In the genomic region with DNA sequence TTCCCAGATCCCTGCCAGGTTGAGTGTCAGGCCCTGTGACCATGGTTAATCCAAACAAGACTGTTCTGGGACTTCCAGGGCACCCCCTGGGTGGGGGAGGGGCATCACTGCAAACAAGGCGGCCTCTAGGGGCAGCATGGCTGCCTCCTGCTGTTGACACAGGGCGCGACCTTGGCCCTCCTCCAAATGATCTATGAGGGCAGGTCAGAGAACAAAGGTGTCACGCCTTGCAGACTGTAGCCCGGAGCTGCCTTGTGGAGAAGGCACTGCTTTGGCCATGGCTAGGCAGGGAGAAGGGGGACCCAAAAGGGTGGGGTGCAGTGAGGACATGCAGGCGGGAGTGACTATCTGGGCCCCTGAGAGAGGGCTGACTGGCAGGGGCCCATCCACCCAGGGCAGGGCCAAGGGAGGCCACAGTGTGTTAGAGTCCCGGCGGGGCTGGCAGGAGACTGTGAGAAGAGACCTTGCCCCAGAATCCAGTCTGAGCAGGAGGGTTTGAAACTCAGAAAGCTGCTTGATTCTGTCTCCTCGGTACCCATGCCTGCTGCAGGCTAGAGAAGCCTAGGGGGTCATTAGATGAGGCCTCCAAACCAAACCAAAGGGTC, we compare ENCODE assay signal across 11 cellular contexts. TPM values are rescaled to one million over a fixed set of nuclear protein-coding genes. Genes with fewer than 3 reads are reported as not detected.
DNase-seq lines count a peak whose midpoint lies in the region; ATAC-seq, FAIRE-seq and TF ChIP-seq lines count a peak whose summit lies in the region.
"Had no signal": no experiment of that assay in that cellular context is flagged by ENCODE, and none has a peak within 500 bp of the region (broad histone marks: within the 10 kb centered on the region; RNA-seq: fewer than 3 reads in every experiment).

No MANE protein-coding gene starts in this region.

- no peak overlapping the region for H3K4me2 ChIP-seq in SU-DHL-6 (ENCODE audit: low read depth, low read length, poor library complexity, severe bottlenecking)

- H3K36me3 ChIP-seq in H7 (replicated peaks; ENCODE audit: control insufficient read depth, insufficient read depth, low read length) (no peaks in the 10 kb centered on the region), SU-DHL-6 (ENCODE audit: low read length) (no peaks in the 10 kb centered on the region)
- H3K36me3 ChIP-seq: lower lobe of right lung had no signal

- H3K79me2 ChIP-seq in SU-DHL-6 (ENCODE audit: insufficient read depth, low read length): no peaks in the 10 kb centered on the region

- DNase-seq in DMS153 treated with DMSO at 0.1 percent for 48 hours (lab: John Stamatoyannopoulos, UW; ENCODE audit: unreplicated experiment) (peak; percentile 16), H7 (peak; percentile 82), left lobe of liver (ENCODE audit: low spot score) (peak; percentile 97), occipital lobe (lab: John Stamatoyannopoulos, UW) (no peak), H54 (ENCODE audit: insufficient read length, low spot score) (no peak)
- DNase-seq: lower lobe of right lung, NCI-H226 had no signal

- H3K9me2 ChIP-seq in SU-DHL-6 (replicated peaks; ENCODE audit: insufficient read depth, low read length): no peaks in the 10 kb centered on the region

- no peak overlapping the region for H3K9ac ChIP-seq in SU-DHL-6 (ENCODE audit: low read length)

- TF ChIP-seq CTCF in SU-DHL-6 (IDR thresholded peaks at IDR 0.05; ENCODE audit: insufficient read depth, low read length, poor library complexity, severe bottlenecking): peak; percentile 46

- H3K4me3 ChIP-seq in H7 (ENCODE audit: insufficient read depth, low read depth, low read length) (no peak overlapping the region), SU-DHL-6 (ENCODE audit: insufficient read depth, low read length, poor library complexity, severe bottlenecking) (no peak overlapping the region)
- H3K4me3 ChIP-seq: lower lobe of right lung had no signal

- no peak overlapping the region for H2AFZ ChIP-seq in SU-DHL-6 (ENCODE audit: low read depth, low read length, severe bottlenecking)

- no peak for TF ChIP-seq POLR2A in H54 (IDR thresholded peaks at IDR 0.05; ENCODE audit: low read depth, low read length)

- H3K27ac ChIP-seq in SU-DHL-6 (ENCODE audit: low read depth, low read length): no peak overlapping the region
- H3K27ac ChIP-seq: epithelial cell of prostate, lower lobe of right lung had no signal

- no peaks in the 10 kb centered on the region for H3F3A ChIP-seq in SU-DHL-6 (ENCODE audit: insufficient read depth)

- no peaks in the 10 kb centered on the region for H3K27me3 ChIP-seq in H7 (ENCODE audit: control insufficient read depth, insufficient read depth, low read length)
- no peaks in the 10 kb centered on the region for H3K27me3 ChIP-seq in SU-DHL-6 (ENCODE audit: low read length)

- H4K20me1 ChIP-seq in SU-DHL-6 (ENCODE audit: low read depth, low read length): no peaks in the 10 kb centered on the region

- no peak for FAIRE-seq in H54 (lab: Jason Lieb, UNC)

- ATAC-seq in left lobe of liver (peak; percentile 93), HG03159 (IDR thresholded peaks at IDR 0.05; ENCODE audit: unreplicated experiment) (no peak)
- ATAC-seq: lower lobe of right lung had no signal

- no peaks in the 10 kb centered on the region for H3K9me3 ChIP-seq in SU-DHL-6 (ENCODE audit: insufficient read depth, low read length)
- H3K9me3 ChIP-seq: lower lobe of right lung had no signal

RNA-seq across cellular contexts. Expression of a gene that starts 35.6 kb away (rescaled TPM):
- not detected in 2 replicates for total RNA-seq in H7 (2014; rRNA removed; shearing (Covaris generic))
- total RNA-seq in left lobe of liver: not detected
- total RNA-seq in occipital lobe: 7.3 TPM
- total RNA-seq: lower lobe of right lung, subcutaneous adipose tissue had no signal

RNA-seq across cellular contexts. Expression of a gene that starts 50.8 kb away (rescaled TPM):
- not detected in 2 replicates for total RNA-seq in H7 (2014; rRNA removed; shearing (Covaris generic))
- total RNA-seq in left lobe of liver: not detected
- total RNA-seq in occipital lobe: not detected
- total RNA-seq: lower lobe of right lung, subcutaneous adipose tissue had no signal

Comparison
In these comparisons a context has a peak if more than half of its experiments do, and no peak if none do; other contexts are left out.
1. DNase-seq: peak in DMS153 treated with DMSO at 0.1 percent for 48 hours (single experiment), H7 (single experiment) and left lobe of liver (single experiment); none in occipital lobe (single experiment) and H54 (single experiment).